In genomic region chr11:18490319-18490718, GRCh38 we compare ENCODE assay signal across 18 cellular contexts. TPM values are rescaled to one million over a fixed set of nuclear protein-coding genes. Genes with fewer than 3 reads are reported as not detected.
DNase-seq lines count a peak whose midpoint lies in the region; ATAC-seq, FAIRE-seq and TF ChIP-seq lines count a peak whose summit lies in the region.
"Had no signal": no experiment of that assay in that cellular context is flagged by ENCODE, and none has a peak within 500 bp of the region (broad histone marks: within the 10 kb centered on the region; RNA-seq: fewer than 3 reads in every experiment).

No MANE protein-coding gene starts in this region.

- no peak overlapping the region for H3K27ac ChIP-seq in left lung
- H3K27ac ChIP-seq in upper lobe of left lung = peak overlapping the region; percentile 27 to 42 (median 36)
- H3K27ac ChIP-seq in brain microvascular endothelial cell = no peak overlapping the region
- H3K27ac ChIP-seq: A549 had no signal

- peak overlapping the region; percentile 36 for H3K27ac Mint-ChIP-seq in activated naive CD8-positive, alpha-beta T cell
- H3K27ac Mint-ChIP-seq in activated naive CD8-positive, alpha-beta T cell treated with anti-CD3 and anti-CD28 coated beads for 36 hours = no peak overlapping the region

- no peaks in the 10 kb centered on the region for H3K9me3 Mint-ChIP-seq in activated naive CD8-positive, alpha-beta T cell (ENCODE audit: low read depth)
- H3K9me3 Mint-ChIP-seq in activated naive CD8-positive, alpha-beta T cell treated with anti-CD3 and anti-CD28 coated beads for 36 hours = no peaks in the 10 kb centered on the region
- H3K9me3 Mint-ChIP-seq: activated T-cell treated with anti-CD3 and anti-CD28 coated beads, Interleukin-2, amount 50 U/mL, for 4 hours; CD8-positive, alpha-beta memory T cell had no signal

- DNase-seq in activated naive CD8-positive, alpha-beta T cell treated with anti-CD3 and anti-CD28 coated beads for 36 hours = no peak
- DNase-seq in bronchial epithelial cell (ENCODE audit: low read depth) (peak; percentile 26), left lung (no peak), upper lobe of left lung (no peak), NCI-H146 treated with DMSO at 0.1 percent for 48 hours (lab: John Stamatoyannopoulos, UW; ENCODE audit: unreplicated experiment) (no peak), H4 (ENCODE audit: low spot score) (no peak), brain microvascular endothelial cell (no peak)
- DNase-seq: activated T-cell treated with anti-CD3 and anti-CD28 coated beads, Interleukin-2, amount 50 U/mL, for 4 hours; CD8-positive, alpha-beta memory T cell; EL; right cardiac atrium; SK-N-SH; stimulated activated CD4-positive, alpha-beta T cell treated with anti-CD3 and anti-CD28 coated beads, Interleukin-2, amount 100 ng/mL, for 48 hours; stimulated activated CD8-positive, alpha-beta memory T cell treated with anti-CD3 and anti-CD28 coated beads, Interleukin-4, amount 100 ng/mL, for 48 hours had no signal

- H3K36me3 ChIP-seq in bronchial epithelial cell (ENCODE audit: control insufficient read depth, insufficient read depth, low read length) (peaks cover 5% of the 10 kb centered on the region), left lung (peaks cover 0 to 44% of the 10 kb centered on the region in 2 donors), upper lobe of left lung (peaks cover 0 to 49% (median 13%) of the 10 kb centered on the region in 4 donors), brain microvascular endothelial cell (replicated peaks) (peaks cover 4% of the 10 kb centered on the region)

- intact Hi-C loops in left lung (cut with DNase I) = no loop called here

- peaks cover 6% of the 10 kb centered on the region for H3K4me1 Mint-ChIP-seq in activated naive CD8-positive, alpha-beta T cell (ENCODE audit: low read depth)
- H3K4me1 Mint-ChIP-seq in activated naive CD8-positive, alpha-beta T cell treated with anti-CD3 and anti-CD28 coated beads for 36 hours = peaks cover 7% of the 10 kb centered on the region

- no peaks in the 10 kb centered on the region for H3K27me3 Mint-ChIP-seq in activated naive CD8-positive, alpha-beta T cell
- H3K27me3 Mint-ChIP-seq in activated naive CD8-positive, alpha-beta T cell treated with anti-CD3 and anti-CD28 coated beads for 36 hours = no peaks in the 10 kb centered on the region
- H3K27me3 Mint-ChIP-seq: CD8-positive, alpha-beta memory T cell had no signal

- H3K27me3 ChIP-seq in bronchial epithelial cell (ENCODE audit: control insufficient read depth, insufficient read depth, low read length) (no peaks in the 10 kb centered on the region), left lung (no peaks in the 10 kb centered on the region), upper lobe of left lung (no peaks in the 10 kb centered on the region), brain microvascular endothelial cell (replicated peaks) (no peaks in the 10 kb centered on the region)

- no peak overlapping the region for H3K4me3 ChIP-seq in bronchial epithelial cell (ENCODE audit: low read depth, low read length)
- H3K4me3 ChIP-seq in left lung = no peak overlapping the region
- H3K4me3 ChIP-seq in upper lobe of left lung = no peak overlapping the region
- no peak overlapping the region for H3K4me3 ChIP-seq in brain microvascular endothelial cell (ENCODE audit: low read depth, low read length)
- H3K4me3 ChIP-seq: A549 had no signal

- H3K4me1 ChIP-seq in left lung = peaks cover 0 to 5% of the 10 kb centered on the region in 2 donors
- H3K4me1 ChIP-seq in upper lobe of left lung = peaks cover 0 to 30% (median 2%) of the 10 kb centered on the region in 4 donors

- no peak for FAIRE-seq in bronchial epithelial cell (lab: Jason Lieb, UNC)

- no peak overlapping the region for H3K4me3 Mint-ChIP-seq in activated naive CD8-positive, alpha-beta T cell
- no peak overlapping the region for H3K4me3 Mint-ChIP-seq in activated naive CD8-positive, alpha-beta T cell treated with anti-CD3 and anti-CD28 coated beads for 36 hours
- H3K4me3 Mint-ChIP-seq: activated T-cell treated with anti-CD3 and anti-CD28 coated beads, Interleukin-2, amount 50 U/mL, for 4 hours; CD8-positive, alpha-beta memory T cell had no signal

- H3K9me3 ChIP-seq in left lung (no peaks in the 10 kb centered on the region), upper lobe of left lung (no peaks in the 10 kb centered on the region)
- H3K9me3 ChIP-seq: A549, SK-N-SH had no signal

- ATAC-seq in left lung (peak; percentile 36), upper lobe of left lung (ENCODE audit: low FRiP score in 2 of 2) (no peak)
- ATAC-seq: A549; activated T-cell treated with anti-CD3 and anti-CD28 coated beads, Interleukin-2, amount 50 U/mL, for 4 hours; right cardiac atrium had no signal

- in situ Hi-C loops in brain microvascular endothelial cell (cut with HindIII; ENCODE audit: low pct_ligation_motif_present, low sequenced_read_pairs) = no loop called here

- TF ChIP-seq EP300 in upper lobe of left lung (IDR thresholded peaks at IDR 0.05) = no peak

- peaks cover 10% of the 10 kb centered on the region for H3K36me3 Mint-ChIP-seq in activated naive CD8-positive, alpha-beta T cell
- H3K36me3 Mint-ChIP-seq in activated naive CD8-positive, alpha-beta T cell treated with anti-CD3 and anti-CD28 coated beads for 36 hours = peaks cover 23% of the 10 kb centered on the region

- no peak for TF ChIP-seq CTCF in bronchial epithelial cell (IDR thresholded peaks at IDR 0.05; ENCODE audit: insufficient read depth, low read length, severe bottlenecking)
- TF ChIP-seq CTCF in left lung (IDR thresholded peaks at IDR 0.05) = no peak
- TF ChIP-seq CTCF in upper lobe of left lung (IDR thresholded peaks at IDR 0.05) = no peak
- no peak for TF ChIP-seq CTCF in brain microvascular endothelial cell (IDR thresholded peaks at IDR 0.05; ENCODE audit: low read depth, low read length, missing control alignments)

- TF ChIP-seq POLR2A in upper lobe of left lung (IDR thresholded peaks at IDR 0.05) = no peak

- WGBS in upper lobe of left lung, 2 donors = 61 to 73% methylated on average over 1 of the region's 1 CpG

RNA-seq across cellular contexts. Expression of gene LDHAL6A, which starts 34.7 kb away (rescaled TPM):
- total RNA-seq in activated naive CD8-positive, alpha-beta T cell treated with anti-CD3 and anti-CD28 coated beads for 36 hours = not detected
- total RNA-seq in bronchial epithelial cell (not detected in 2 replicates), left lung (not detected), upper lobe of left lung (not detected)
- total RNA-seq in H4 (2014; rRNA removed; shearing (Covaris generic)) = not detected in 2 replicates
- total RNA-seq: activated T-cell treated with anti-CD3 and anti-CD28 coated beads, Interleukin-2, amount 50 U/mL, for 4 hours; CD8-positive, alpha-beta memory T cell; chondrocyte; ureter had no signal

RNA-seq across cellular contexts. Expression of gene TSG101, which starts 36.4 kb away (rescaled TPM):
- 10 to 100 TPM; 38.5 to 46.4 TPM for total RNA-seq in activated naive CD8-positive, alpha-beta T cell treated with anti-CD3 and anti-CD28 coated beads for 36 hours
- total RNA-seq in bronchial epithelial cell (71.1 and 79.0 TPM in 2 replicates), left lung (10 to 100 TPM; 50.5 to 52.8 TPM), upper lobe of left lung (10 to 100 TPM; 40.9 to 77.2 (median 56.8) TPM)
- 125 and 144 TPM in 2 replicates for total RNA-seq in H4 (2014; rRNA removed; shearing (Covaris generic))

Comparison
In these comparisons a context has a peak if more than half of its experiments do, and no peak if none do; other contexts are left out.
1. H3K27ac ChIP-seq: peak in upper lobe of left lung (4 of 4); none in left lung (0 of 2) and brain microvascular endothelial cell (single experiment).